Comparison of ENCODE assay signal across 8 cellular contexts in the genomic region with DNA sequence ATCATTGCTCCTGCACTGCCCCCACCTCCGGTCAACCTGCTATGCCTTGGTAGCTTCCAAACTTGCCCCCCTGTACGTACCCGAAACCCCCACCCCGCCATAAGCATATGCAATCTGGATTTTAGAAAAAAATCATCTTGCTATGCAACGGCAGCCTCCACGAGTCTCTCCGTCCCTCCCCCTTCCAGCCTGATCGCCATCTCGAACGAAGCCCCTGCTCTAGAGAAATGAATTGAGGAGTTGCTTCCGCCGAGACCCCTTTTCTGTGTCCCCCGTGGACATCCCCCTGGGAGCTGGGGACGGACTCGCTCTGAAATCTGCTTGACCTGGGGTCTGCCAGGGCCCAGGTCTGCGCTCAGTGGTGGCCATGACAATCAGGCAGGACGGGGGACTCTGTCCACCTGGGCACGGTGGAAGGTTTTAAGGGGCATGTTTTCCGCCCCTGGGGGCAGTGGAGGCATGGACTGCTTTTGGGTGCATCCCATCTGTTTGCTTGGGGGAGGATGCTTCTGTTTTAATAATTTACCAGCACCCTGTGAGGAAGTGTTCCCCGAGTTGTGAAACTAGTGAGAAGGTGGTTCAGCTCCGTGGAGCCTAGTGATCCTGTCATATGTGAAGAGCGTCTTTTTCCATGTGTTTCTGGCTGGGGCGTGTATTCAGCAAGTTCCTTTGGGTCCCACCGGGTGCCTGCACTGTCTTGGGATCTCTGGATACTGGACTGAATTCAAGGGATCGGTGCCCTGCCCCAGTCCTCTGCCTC. TPM values are rescaled to one million over a fixed set of nuclear protein-coding genes. Genes with fewer than 3 reads are reported as not detected.
DNase-seq lines count a peak whose midpoint lies in the region; ATAC-seq and TF ChIP-seq lines count a peak whose summit lies in the region.

No MANE protein-coding gene starts in this region.

- peaks cover 29% of the 10 kb centered on the region for H3F3A ChIP-seq in DOHH2 (ENCODE audit: control insufficient read depth, insufficient read depth)

- no peaks in the 10 kb centered on the region for H3K27me3 Mint-ChIP-seq in activated T-cell treated with anti-CD3 and anti-CD28 coated beads, Interleukin-2, amount 50 U/mL, for 4 hours (ENCODE audit: low read depth)

- no peak overlapping the region for H3K27ac ChIP-seq in DOHH2 (ENCODE audit: low read depth, low read length)
- no peak overlapping the region for H3K27ac ChIP-seq in iPS-18a (ENCODE audit: low read length)

- TF ChIP-seq CTCF in DOHH2 (IDR thresholded peaks at IDR 0.05; ENCODE audit: low read depth, low read length, poor library complexity, severe bottlenecking): no peak

- H3K79me2 ChIP-seq in DOHH2 (ENCODE audit: control insufficient read depth, low read length): peaks cover 51% of the 10 kb centered on the region

- DNase-seq in Jurkat, Clone E6-1 (ENCODE audit: low read depth, low spot score): no peak
- DNase-seq in activated T-cell treated with anti-CD3 and anti-CD28 coated beads, Interleukin-2, amount 50 U/mL, for 4 hours: no peak
- DNase-seq in stimulated activated effector memory CD8-positive, alpha-beta T cell treated with anti-CD3 and anti-CD28 coated beads, Interleukin-12 subunit alpha, Interleukin-12 subunit beta, amount 100 ng/mL, for 72 hours (ENCODE audit: low spot score in 2 of 2): peak in 1 of 2 donors; percentile 60
- DNase-seq in SHP77 (lab: John Stamatoyannopoulos, UW) (no peak), posterior vena cava (ENCODE audit: low spot score) (no peak)

- no peaks in the 10 kb centered on the region for H3K27me3 ChIP-seq in DOHH2 (ENCODE audit: control insufficient read depth, low read length)
- peaks cover 15% of the 10 kb centered on the region for H3K27me3 ChIP-seq in iPS-18a (ENCODE audit: control insufficient read depth, insufficient read depth, low read length)

- peaks cover 10% of the 10 kb centered on the region for H3K36me3 ChIP-seq in DOHH2 (ENCODE audit: control insufficient read depth, low read length)
- no peaks in the 10 kb centered on the region for H3K36me3 ChIP-seq in iPS-18a (ENCODE audit: control insufficient read depth, low read depth, low read length)

- H3K4me1 ChIP-seq in DOHH2 (ENCODE audit: control insufficient read depth, low read length): peaks cover 53% of the 10 kb centered on the region
- H3K4me1 ChIP-seq in iPS-18a (ENCODE audit: control insufficient read depth, low read depth, low read length): peaks cover 13% of the 10 kb centered on the region

- no peak for ATAC-seq in activated T-cell treated with anti-CD3 and anti-CD28 coated beads, Interleukin-2, amount 50 U/mL, for 4 hours
- no peak for ATAC-seq in stimulated activated effector memory CD8-positive, alpha-beta T cell treated with anti-CD3 and anti-CD28 coated beads, Interleukin-12 subunit alpha, Interleukin-12 subunit beta, amount 100 ng/mL, for 72 hours
- ATAC-seq in HG03439 (IDR thresholded peaks at IDR 0.05; ENCODE audit: unreplicated experiment): no peak

- no peaks in the 10 kb centered on the region for H3K9me3 Mint-ChIP-seq in activated T-cell treated with anti-CD3 and anti-CD28 coated beads, Interleukin-2, amount 50 U/mL, for 4 hours
- H3K9me3 Mint-ChIP-seq in stimulated activated effector memory CD8-positive, alpha-beta T cell treated with anti-CD3 and anti-CD28 coated beads, Interleukin-12 subunit alpha, Interleukin-12 subunit beta, amount 100 ng/mL, for 72 hours: no peaks in the 10 kb centered on the region

- H3K4me1 Mint-ChIP-seq in activated T-cell treated with anti-CD3 and anti-CD28 coated beads, Interleukin-2, amount 50 U/mL, for 4 hours (ENCODE audit: low read depth): peaks cover 31% of the 10 kb centered on the region
- H3K4me1 Mint-ChIP-seq in stimulated activated effector memory CD8-positive, alpha-beta T cell treated with anti-CD3 and anti-CD28 coated beads, Interleukin-12 subunit alpha, Interleukin-12 subunit beta, amount 100 ng/mL, for 72 hours: peaks cover 60% of the 10 kb centered on the region

- H3K9me3 ChIP-seq in DOHH2 (ENCODE audit: control insufficient read depth, insufficient read depth, low read length) (no peaks in the 10 kb centered on the region), iPS-18a (ENCODE audit: control insufficient read depth, low read depth, low read length) (no peaks in the 10 kb centered on the region)

- H3K4me3 Mint-ChIP-seq in activated T-cell treated with anti-CD3 and anti-CD28 coated beads, Interleukin-2, amount 50 U/mL, for 4 hours: peak overlapping the region; percentile 90
- peak overlapping the region; percentile 98 for H3K4me3 Mint-ChIP-seq in stimulated activated effector memory CD8-positive, alpha-beta T cell treated with anti-CD3 and anti-CD28 coated beads, Interleukin-12 subunit alpha, Interleukin-12 subunit beta, amount 100 ng/mL, for 72 hours

- peak overlapping the region; percentile 96 for H3K4me2 ChIP-seq in DOHH2 (ENCODE audit: low read length)

- peak overlapping the region; percentile 86 for H3K4me3 ChIP-seq in DOHH2 (ENCODE audit: low read length)
- H3K4me3 ChIP-seq in Jurkat, Clone E6-1 (ENCODE audit: low read length): peak overlapping the region; percentile 73
- H3K4me3 ChIP-seq in iPS-18a (ENCODE audit: low read length): peak overlapping the region; percentile 67

- peak overlapping the region; percentile 97 for H3K27ac Mint-ChIP-seq in stimulated activated effector memory CD8-positive, alpha-beta T cell treated with anti-CD3 and anti-CD28 coated beads, Interleukin-12 subunit alpha, Interleukin-12 subunit beta, amount 100 ng/mL, for 72 hours

- H4K20me1 ChIP-seq in DOHH2 (ENCODE audit: control insufficient read depth, insufficient read depth, low read depth, low read length): peaks cover 27% of the 10 kb centered on the region

- no peaks in the 10 kb centered on the region for H3K36me3 Mint-ChIP-seq in activated T-cell treated with anti-CD3 and anti-CD28 coated beads, Interleukin-2, amount 50 U/mL, for 4 hours (ENCODE audit: insufficient read depth)
- peaks cover 35% of the 10 kb centered on the region for H3K36me3 Mint-ChIP-seq in stimulated activated effector memory CD8-positive, alpha-beta T cell treated with anti-CD3 and anti-CD28 coated beads, Interleukin-12 subunit alpha, Interleukin-12 subunit beta, amount 100 ng/mL, for 72 hours

- no peaks in the 10 kb centered on the region for H3K9me2 ChIP-seq in DOHH2 (replicated peaks; ENCODE audit: control insufficient read depth, low read length)

- intact Hi-C loops in posterior vena cava (cut with DNase I): no loop called here

- peak overlapping the region; percentile 51 for H3K9ac ChIP-seq in iPS-18a (ENCODE audit: low read length)

RNA-seq across cellular contexts. Expression of gene KDM4B, which starts 1.0 kb away (rescaled TPM):
- 21.5 TPM for polyA plus RNA-seq in Jurkat, Clone E6-1 (2012; ENCODE audit: insufficient read depth, insufficient read length)
- total RNA-seq in activated T-cell treated with anti-CD3 and anti-CD28 coated beads, Interleukin-2, amount 50 U/mL, for 4 hours: 10 to 100 TPM; 13.3 to 18.1 (median 16.7) TPM
- 10 to 100 TPM; 31.0 to 31.4 TPM for total RNA-seq in posterior vena cava
